In the genomic region with DNA sequence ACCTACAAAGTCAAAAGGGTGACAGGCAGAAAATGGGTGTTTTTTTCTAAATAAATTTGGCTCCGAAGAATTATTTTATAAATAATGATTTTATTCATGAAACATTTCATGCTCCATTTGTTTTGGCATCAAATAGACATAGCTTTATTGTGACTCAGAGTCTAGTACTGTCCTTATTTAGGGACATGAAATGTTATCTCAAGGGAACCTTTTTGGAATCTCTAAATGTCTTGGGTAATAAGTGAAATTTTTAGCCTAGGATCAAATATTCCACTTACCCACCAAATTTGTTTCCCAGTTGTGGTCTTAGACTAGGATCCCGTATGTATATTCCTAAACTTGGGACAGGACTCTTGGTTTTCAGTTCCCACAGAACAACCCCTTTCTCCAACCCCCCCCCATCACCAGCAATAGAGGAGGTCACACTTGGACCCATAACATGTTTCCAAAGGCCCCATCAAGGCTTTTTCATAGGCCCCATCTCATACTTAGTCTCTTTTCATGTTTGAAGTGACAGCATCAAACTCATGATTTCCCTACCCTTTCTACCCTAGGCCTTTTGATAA, we compare ENCODE assay signal across 17 cellular contexts.
DNase-seq lines count a peak whose midpoint lies in the region; ATAC-seq and TF ChIP-seq lines count a peak whose summit lies in the region.
"Had no signal": no experiment of that assay in that cellular context is flagged by ENCODE, and none has a peak within 500 bp of the region (broad histone marks: within the 10 kb centered on the region; RNA-seq: fewer than 3 reads in every experiment).

No MANE protein-coding gene starts in this region.

- no peak overlapping the region for H3K4ac ChIP-seq in mesenchymal stem cell (ENCODE audit: low read depth in 1 of 2, low read length in 2 of 2)

- POLR2A ChIA-PET in PC-3 (lab: Charles Lee; ENCODE audit: unreplicated experiment) = interaction anchor here (0.6 kb wide), 1 partner anchor 13 kb away, joined by 4 read pairs; no protein-coding TSS in a partner anchor
- POLR2A ChIA-PET in activated CD8-positive, alpha-beta T cell treated with anti-CD3 and anti-CD28 coated beads, Interleukin-2, amount 10 ng/mL, durations not matched to agents 7 days and 5 days (lab: Charles Lee) = no interaction called here

- no peak overlapping the region for H3K4me3 Mint-ChIP-seq in activated CD8-positive, alpha-beta T cell treated with anti-CD3 and anti-CD28 coated beads, Interleukin-2, amount 10 ng/mL, durations not matched to agents 7 days and 5 days
- H3K4me3 Mint-ChIP-seq: activated T-cell treated with anti-CD3 and anti-CD28 coated beads, Interleukin-2, amount 50 U/mL, for 4 hours had no signal

- no peak overlapping the region for H3K27ac Mint-ChIP-seq in activated CD8-positive, alpha-beta T cell treated with anti-CD3 and anti-CD28 coated beads, Interleukin-2, amount 10 ng/mL, durations not matched to agents 7 days and 5 days

- no peak overlapping the region for H2BK5ac ChIP-seq in mesenchymal stem cell (ENCODE audit: low read depth, low read length, poor library complexity, severe bottlenecking)

- intact Hi-C loops in PC-3 (cut with micrococcal nuclease) = no loop called here

- no peak overlapping the region for H3K4me3 ChIP-seq in PC-3 (ENCODE audit: low read length)
- H3K4me3 ChIP-seq in mesenchymal stem cell (ENCODE audit: insufficient read depth in 1 of 2, low read depth in 1 of 2, low read length in 2 of 2) = no peak overlapping the region
- H3K4me3 ChIP-seq: tibial nerve had no signal

- H3K4me2 ChIP-seq in PC-3 (ENCODE audit: low read length) = peak overlapping the region; percentile 54
- no peak overlapping the region for H3K4me2 ChIP-seq in mesenchymal stem cell (ENCODE audit: low read length, poor library complexity, severe bottlenecking)

- no peak overlapping the region for H2BK12ac ChIP-seq in mesenchymal stem cell (ENCODE audit: low read length in 2 of 2)

- H3K36me3 ChIP-seq in PC-3 (ENCODE audit: low read depth, low read length) = no peaks in the 10 kb centered on the region
- H3K36me3 ChIP-seq in mesenchymal stem cell (ENCODE audit: control insufficient read depth in 1 of 2, insufficient read depth in 2 of 2, low read depth in 1 of 2, low read length in 2 of 2) = no peaks in the 10 kb centered on the region
- H3K36me3 ChIP-seq: neutrophil, tibial nerve had no signal

- no peaks in the 10 kb centered on the region for H3K9me2 ChIP-seq in PC-3 (replicated peaks; ENCODE audit: low read length)

- no peaks in the 10 kb centered on the region for H3K79me1 ChIP-seq in mesenchymal stem cell (replicated peaks; ENCODE audit: low read length, poor library complexity, severe bottlenecking)

- peaks cover 11% of the 10 kb centered on the region for H3F3A ChIP-seq in PC-3 (ENCODE audit: low read length, unreplicated experiment)

- no peaks in the 10 kb centered on the region for H3K36me3 Mint-ChIP-seq in activated CD8-positive, alpha-beta T cell treated with anti-CD3 and anti-CD28 coated beads, Interleukin-2, amount 10 ng/mL, durations not matched to agents 7 days and 5 days (ENCODE audit: low read depth)

- H4K8ac ChIP-seq in mesenchymal stem cell (ENCODE audit: low read length) = no peak overlapping the region

- H3K9me3 ChIP-seq in PC-3 (ENCODE audit: low read length) = no peaks in the 10 kb centered on the region
- no peaks in the 10 kb centered on the region for H3K9me3 ChIP-seq in mesenchymal stem cell (ENCODE audit: control insufficient read depth, low read length)
- H3K9me3 ChIP-seq: neutrophil, tibial nerve had no signal

- H2BK15ac ChIP-seq in mesenchymal stem cell (ENCODE audit: low read depth, poor library complexity, severe bottlenecking) = no peak overlapping the region

- H3K18ac ChIP-seq in mesenchymal stem cell (ENCODE audit: low read depth in 1 of 2, low read length in 2 of 2) = no peak overlapping the region

- no peak overlapping the region for H2BK120ac ChIP-seq in mesenchymal stem cell (ENCODE audit: low read depth, low read length)

- H2AK5ac ChIP-seq in mesenchymal stem cell (ENCODE audit: low read length, severe bottlenecking) = peak overlapping the region; percentile 6

- no peaks in the 10 kb centered on the region for H4K20me1 ChIP-seq in PC-3 (ENCODE audit: low read length)

- H3K9ac ChIP-seq in PC-3 (ENCODE audit: low read length) = peak overlapping the region; percentile 70
- no peak overlapping the region for H3K9ac ChIP-seq in mesenchymal stem cell (ENCODE audit: low read length)

- no peak for TF ChIP-seq CTCF in PC-3 (conservative IDR thresholded peaks at IDR 0.05; ENCODE audit: low read depth, low read length)

- CTCF ChIA-PET in PC-3 (lab: Charles Lee) = no interaction called here
- CTCF ChIA-PET in activated CD8-positive, alpha-beta T cell treated with anti-CD3 and anti-CD28 coated beads, Interleukin-2, amount 10 ng/mL, durations not matched to agents 7 days and 5 days (lab: Charles Lee) = interaction anchor here (1.1 kb wide), 1 partner anchor 79 kb away, joined by 3 read pairs; no protein-coding TSS in a partner anchor

- peaks cover 8% of the 10 kb centered on the region for H3K4me1 Mint-ChIP-seq in activated CD8-positive, alpha-beta T cell treated with anti-CD3 and anti-CD28 coated beads, Interleukin-2, amount 10 ng/mL, durations not matched to agents 7 days and 5 days (ENCODE audit: low read depth)

- peak; percentile 27 for ATAC-seq in PC-3
- ATAC-seq in HG02678 (IDR thresholded peaks at IDR 0.05; ENCODE audit: unreplicated experiment) = no peak
- no peak for ATAC-seq in activated CD8-positive, alpha-beta T cell treated with anti-CD3 and anti-CD28 coated beads, Interleukin-2, amount 10 ng/mL, durations not matched to agents 7 days and 5 days
- ATAC-seq in HG02973 (IDR thresholded peaks at IDR 0.05; ENCODE audit: unreplicated experiment) = no peak
- no peak for ATAC-seq in GM21786 (IDR thresholded peaks at IDR 0.05; ENCODE audit: unreplicated experiment)
- ATAC-seq: Panc1 had no signal

- BruUV-seq in PC-3 (replicated peaks; lab: Mats Ljungman, UMichigan) = no TSS peak

- H3K79me2 ChIP-seq in PC-3 (ENCODE audit: low read length) = peaks cover 13% of the 10 kb centered on the region

- no peaks in the 10 kb centered on the region for H3K9me3 Mint-ChIP-seq in activated CD8-positive, alpha-beta T cell treated with anti-CD3 and anti-CD28 coated beads, Interleukin-2, amount 10 ng/mL, durations not matched to agents 7 days and 5 days (ENCODE audit: insufficient read depth)
- H3K9me3 Mint-ChIP-seq: activated T-cell treated with anti-CD3 and anti-CD28 coated beads, Interleukin-2, amount 50 U/mL, for 4 hours had no signal

- WGBS in mesenchymal stem cell = 93% methylated on average over 1 of the region's 2 CpGs

- peak overlapping the region; percentile 95 for H3K27ac ChIP-seq in PC-3 (ENCODE audit: low read length)
- H3K27ac ChIP-seq in mesenchymal stem cell (ENCODE audit: low read length, poor library complexity, severe bottlenecking) = peak overlapping the region; percentile 38
- H3K27ac ChIP-seq: neutrophil had no signal

- no peak overlapping the region for H3K23ac ChIP-seq in mesenchymal stem cell (ENCODE audit: low read length in 2 of 2)

- H2AFZ ChIP-seq in PC-3 (ENCODE audit: low read length) (no peak overlapping the region), mesenchymal stem cell (ENCODE audit: low read depth, low read length) (no peak overlapping the region)

- no peak overlapping the region for H4K91ac ChIP-seq in mesenchymal stem cell (ENCODE audit: low read length)

- H3K4me1 ChIP-seq in PC-3 (ENCODE audit: insufficient read depth, low read length) (peaks cover 67% of the 10 kb centered on the region), mesenchymal stem cell (ENCODE audit: control insufficient read depth, insufficient read depth, low read depth, low read length) (peaks cover 3% of the 10 kb centered on the region)

- H3K27me3 Mint-ChIP-seq in activated CD8-positive, alpha-beta T cell treated with anti-CD3 and anti-CD28 coated beads, Interleukin-2, amount 10 ng/mL, durations not matched to agents 7 days and 5 days (ENCODE audit: low read depth) = no peaks in the 10 kb centered on the region

- H3K14ac ChIP-seq in mesenchymal stem cell (ENCODE audit: low read length in 2 of 2) = no peak overlapping the region

- DNase-seq in A172 (ENCODE audit: low spot score) (peak; percentile 41), PC-3 (peak; percentile 86), fibroblast of gingiva (ENCODE audit: low read depth) (peak; percentile 63), mesenchymal stem cell (no peak)
- DNase-seq in activated CD8-positive, alpha-beta T cell treated with anti-CD3 and anti-CD28 coated beads, Interleukin-2, amount 10 ng/mL, durations not matched to agents 7 days and 5 days = no peak
- DNase-seq: activated CD4-positive, alpha-beta T cell treated with anti-CD3 and anti-CD28 coated beads for 48 hours; activated T-cell treated with anti-CD3 and anti-CD28 coated beads, Interleukin-2, amount 50 U/mL, for 4 hours; anterior cingulate cortex; head of caudate nucleus; NCI-H1417; NCI-H526 had no signal

- no peaks in the 10 kb centered on the region for H3K27me3 ChIP-seq in PC-3 (ENCODE audit: low read length)
- H3K27me3 ChIP-seq in mesenchymal stem cell (ENCODE audit: control insufficient read depth in 1 of 2, insufficient read depth in 1 of 2, low read length in 2 of 2) = no peaks in the 10 kb centered on the region
- H3K27me3 ChIP-seq: neutrophil, tibial nerve had no signal

Comparison
In these comparisons a context has a peak if more than half of its experiments do, and no peak if none do; other contexts are left out.
1. DNase-seq: peak in A172 (single experiment), PC-3 (single experiment) and fibroblast of gingiva (single experiment); none in mesenchymal stem cell (single experiment) and activated CD8-positive, alpha-beta T cell treated with anti-CD3 and anti-CD28 coated beads, Interleukin-2, amount 10 ng/mL, durations not matched to agents 7 days and 5 days (single experiment).